Comparison of ENCODE assay signal across 16 cellular contexts in the genomic region with DNA sequence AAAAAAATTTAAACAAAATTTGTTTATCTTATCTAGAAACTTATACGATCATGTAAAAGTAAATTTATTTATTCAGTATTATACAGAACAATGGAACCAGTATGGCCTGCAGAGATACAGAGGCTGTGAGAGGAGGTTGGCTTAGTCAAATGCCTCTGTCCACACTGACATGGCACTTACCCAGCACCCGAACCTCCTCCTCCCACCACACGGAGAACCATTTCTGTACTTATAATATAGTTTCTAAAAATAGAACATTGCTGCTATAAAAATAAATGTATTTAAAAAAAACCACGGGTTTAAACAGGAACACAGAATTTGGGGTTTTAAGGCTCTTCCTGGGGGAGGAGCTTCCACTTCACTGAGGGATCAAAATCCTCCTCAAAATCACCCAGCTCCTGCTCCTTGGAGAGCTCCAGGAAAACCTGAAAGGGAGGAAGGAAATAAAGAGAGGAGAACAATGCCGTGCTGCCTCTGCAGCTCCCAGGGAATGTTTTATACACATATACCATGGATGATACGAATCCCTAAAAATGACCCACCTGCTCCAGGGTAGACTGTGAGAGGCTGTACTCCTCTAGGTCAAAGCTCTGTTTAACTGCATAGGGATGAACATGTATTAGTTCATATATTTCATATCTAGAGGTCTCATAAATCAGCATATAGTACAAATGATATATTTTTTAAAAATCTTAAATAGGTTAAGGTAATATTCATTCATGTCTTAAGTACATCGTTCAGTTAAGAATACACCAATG.
"Had no signal": no experiment of that assay in that cellular context is flagged by ENCODE, and none has a peak within 500 bp of the region (broad histone marks: within the 10 kb centered on the region; RNA-seq: fewer than 3 reads in every experiment).

No MANE protein-coding gene starts in this region.

- H3K27me3 Mint-ChIP-seq: activated CD4-positive, alpha-beta memory T cell treated with anti-CD3 and anti-CD28 coated beads for 36 hours had no signal

- H3K4me1 Mint-ChIP-seq: activated B cell treated with CpG ODN at 0.5 μM for 24 hours; activated naive CD8-positive, alpha-beta T cell treated with anti-CD3 and anti-CD28 coated beads for 36 hours; activated T-helper 17 cell treated with anti-CD3 and anti-CD28 coated beads, Interleukin-2, amount 50 U/mL, for 72 hours; memory B cell had no signal

- H3K36me3 ChIP-seq: cardiac muscle cell, thyroid gland had no signal

- H3K27ac ChIP-seq: cardiac muscle cell, thyroid gland had no signal

- H3K27me3 ChIP-seq: cardiac muscle cell, thyroid gland had no signal

- H3K27ac Mint-ChIP-seq: activated B cell treated with CpG ODN at 0.5 μM for 24 hours; activated CD4-positive, alpha-beta memory T cell treated with anti-CD3 and anti-CD28 coated beads for 36 hours; activated naive CD8-positive, alpha-beta T cell treated with anti-CD3 and anti-CD28 coated beads for 36 hours; activated T-helper 17 cell treated with anti-CD3 and anti-CD28 coated beads, Interleukin-2, amount 50 U/mL, for 72 hours; dendritic cell treated with granulocyte-macrophage colony-stimulating factor and Interleukin-4, amounts not matched to agents 40 ng/mL and 50 ng/mL, for 4 days; memory B cell had no signal

- H3K36me3 Mint-ChIP-seq: activated CD4-positive, alpha-beta memory T cell treated with anti-CD3 and anti-CD28 coated beads for 36 hours; activated naive CD8-positive, alpha-beta T cell treated with anti-CD3 and anti-CD28 coated beads for 36 hours; memory B cell had no signal

- H3K9me3 Mint-ChIP-seq: dendritic cell treated with granulocyte-macrophage colony-stimulating factor and Interleukin-4, amounts not matched to agents 40 ng/mL and 50 ng/mL, for 4 days had no signal

- H3K4me3 Mint-ChIP-seq: activated B cell treated with CpG ODN at 0.5 μM for 24 hours; activated CD4-positive, alpha-beta memory T cell treated with anti-CD3 and anti-CD28 coated beads for 36 hours; activated naive CD8-positive, alpha-beta T cell treated with anti-CD3 and anti-CD28 coated beads for 36 hours; activated T-helper 17 cell treated with anti-CD3 and anti-CD28 coated beads, Interleukin-2, amount 50 U/mL, for 72 hours; dendritic cell treated with granulocyte-macrophage colony-stimulating factor and Interleukin-4, amounts not matched to agents 40 ng/mL and 50 ng/mL, for 4 days; memory B cell had no signal

- ATAC-seq: activated T-helper 17 cell treated with anti-CD3 and anti-CD28 coated beads, Interleukin-2, amount 50 U/mL, for 72 hours had no signal

- DNase-seq: activated B cell treated with CpG ODN at 0.5 μM for 24 hours; activated CD4-positive, alpha-beta memory T cell treated with anti-CD3 and anti-CD28 coated beads for 36 hours; activated CD4-positive, alpha-beta T cell treated with anti-CD3 and anti-CD28 coated beads for 4 hours; activated naive CD4-positive, alpha-beta T cell; activated naive CD8-positive, alpha-beta T cell treated with anti-CD3 and anti-CD28 coated beads for 36 hours; amygdala; effector CD8-positive, alpha-beta T cell; occipital lobe; posterior cingulate gyrus; retina; stimulated activated naive CD4-positive, alpha-beta T cell treated with Interleukin-2 at 50 U/mL for 16 hours had no signal

- H3K4me3 ChIP-seq: cardiac muscle cell, thyroid gland had no signal
